Comparison of ENCODE assay signal across 12 cellular contexts in the genomic region with DNA sequence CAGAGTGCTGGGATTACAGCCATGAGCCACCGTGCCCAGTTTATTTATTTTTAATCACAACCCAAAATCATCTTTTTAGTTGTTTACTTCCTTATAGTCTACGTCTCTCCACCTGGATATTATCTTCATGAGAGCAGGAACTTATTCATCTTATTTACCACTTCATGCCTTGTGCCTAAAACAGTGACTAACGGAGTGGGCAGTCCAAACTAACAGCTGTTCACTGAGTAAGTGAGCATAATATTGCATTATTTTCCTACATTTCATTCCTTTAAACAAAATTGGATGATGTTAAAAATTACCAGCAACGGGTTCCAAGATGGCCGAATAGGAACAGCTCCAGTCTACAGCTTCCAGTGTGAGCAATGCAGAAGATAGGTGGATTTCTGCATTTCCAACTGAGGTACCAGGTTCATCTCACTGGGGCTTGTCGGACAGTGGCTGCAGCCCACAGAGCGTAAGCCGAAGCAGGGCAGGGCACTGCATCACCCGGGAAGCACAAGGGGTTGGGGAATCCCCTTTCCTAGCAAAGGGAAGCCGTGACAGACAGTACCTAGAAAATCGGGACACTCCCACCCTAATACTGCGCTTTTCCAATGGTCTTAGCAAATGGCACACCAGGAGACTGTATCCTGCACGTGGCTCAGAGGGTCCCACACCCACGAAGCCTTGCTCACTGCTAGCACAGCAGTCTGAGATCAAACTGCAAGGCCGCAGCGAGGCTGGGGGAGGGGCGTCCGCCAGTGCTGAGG. TPM values are rescaled to one million over a fixed set of nuclear protein-coding genes. Genes with fewer than 3 reads are reported as not detected.
A peak's percentile ranks its signal among the peaks of the same experiment; 100 is the strongest.
DNase-seq lines count a peak whose midpoint lies in the region; ATAC-seq and TF ChIP-seq lines count a peak whose summit lies in the region.
"Had no signal": no experiment of that assay in that cellular context is flagged by ENCODE, and none has a peak within 500 bp of the region (broad histone marks: within the 10 kb centered on the region; RNA-seq: fewer than 3 reads in every experiment).

No MANE protein-coding gene starts in this region.

- peak overlapping the region; percentile 67 for H3K4me3 Mint-ChIP-seq in CD8-positive, alpha-beta T cell
- H3K4me3 Mint-ChIP-seq in activated naive CD8-positive, alpha-beta T cell = peak overlapping the region; percentile 72
- no peak overlapping the region for H3K4me3 Mint-ChIP-seq in progenitor cell of endocrine pancreas (ENCODE audit: low read depth)

- H3K9me3 ChIP-seq in CD8-positive, alpha-beta T cell (ENCODE audit: low read length) = no peaks in the 10 kb centered on the region
- no peaks in the 10 kb centered on the region for H3K9me3 ChIP-seq in SJSA1 (replicated peaks)
- H3K9me3 ChIP-seq: SK-N-SH, spleen had no signal

- intact Hi-C loops in CD8-positive, alpha-beta T cell (cut with DNase I, micrococcal nuclease) = loop anchor here in 1 of 2 experiments (1.0 to 2.0 kb wide), 2 partner anchors 9 to 14 kb away; a partner anchor contains a TSS

- peak in 5 of 7 experiments; percentile 31 to 76 (median 56) for DNase-seq in CD8-positive, alpha-beta T cell
- peak in 1 of 2 experiments; percentile 58 for DNase-seq in SJSA1 (ENCODE audit: low read depth in 1 of 2, low spot score in 2 of 2)
- DNase-seq in progenitor cell of endocrine pancreas (ENCODE audit: low spot score, unreplicated experiment) = peak; percentile 33
- no peak for DNase-seq in hepatic stellate cell (ENCODE audit: low spot score)
- DNase-seq: mesendoderm, SK-N-SH, spleen had no signal

- peaks cover 8% of the 10 kb centered on the region for H3K36me3 ChIP-seq in CD8-positive, alpha-beta T cell (ENCODE audit: insufficient read depth, low read length)
- H3K36me3 ChIP-seq in SJSA1 = peaks cover 28% of the 10 kb centered on the region

- H3K27ac Mint-ChIP-seq in CD8-positive, alpha-beta T cell = peak overlapping the region; percentile 84
- H3K27ac Mint-ChIP-seq in activated naive CD8-positive, alpha-beta T cell = peak overlapping the region; percentile 59
- peak overlapping the region; percentile 86 for H3K27ac Mint-ChIP-seq in progenitor cell of endocrine pancreas

- no peak overlapping the region for H3K4me3 ChIP-seq in CD8-positive, alpha-beta T cell (ENCODE audit: low read depth, low read length)
- no peak overlapping the region for H3K4me3 ChIP-seq in SJSA1
- H3K4me3 ChIP-seq: spleen had no signal

- H3K27me3 Mint-ChIP-seq in CD8-positive, alpha-beta T cell (ENCODE audit: low read depth) = no peaks in the 10 kb centered on the region
- H3K27me3 Mint-ChIP-seq in activated naive CD8-positive, alpha-beta T cell = no peaks in the 10 kb centered on the region
- H3K27me3 Mint-ChIP-seq in progenitor cell of endocrine pancreas = no peaks in the 10 kb centered on the region

- no peaks in the 10 kb centered on the region for H3K9me3 Mint-ChIP-seq in CD8-positive, alpha-beta T cell
- no peaks in the 10 kb centered on the region for H3K9me3 Mint-ChIP-seq in activated naive CD8-positive, alpha-beta T cell (ENCODE audit: low read depth)
- peaks cover 17% of the 10 kb centered on the region for H3K9me3 Mint-ChIP-seq in progenitor cell of endocrine pancreas (ENCODE audit: low read depth)

- no peak for ATAC-seq in CD8-positive, alpha-beta T cell
- ATAC-seq in GM19395 (IDR thresholded peaks at IDR 0.05; ENCODE audit: unreplicated experiment) (no peak), HG02938 (IDR thresholded peaks at IDR 0.05; ENCODE audit: unreplicated experiment) (no peak), GM19035 (IDR thresholded peaks at IDR 0.05; ENCODE audit: unreplicated experiment) (no peak)
- ATAC-seq: activated CD4-positive, CD25-positive, alpha-beta regulatory T cell treated with anti-CD3 and anti-CD28 coated beads, Interleukin-2, amount 50 U/mL, for 24 hours had no signal

- POLR2A ChIA-PET in CD8-positive, alpha-beta T cell (lab: Charles Lee) = interaction anchor here (0.8 to 2.1 kb wide), 6 partner anchors 12 to 46 kb away, joined by 3 to 7 read pairs (median 4); no protein-coding TSS in a partner anchor

- CTCF ChIA-PET in CD8-positive, alpha-beta T cell (lab: Charles Lee) = interaction anchor here (1.1 to 2.2 kb wide), 4 partner anchors 13 to 96 kb away, joined by 3 to 11 read pairs (median 4); no protein-coding TSS in a partner anchor

- no peaks in the 10 kb centered on the region for H3K27me3 ChIP-seq in CD8-positive, alpha-beta T cell (ENCODE audit: insufficient read depth, low read length)
- no peaks in the 10 kb centered on the region for H3K27me3 ChIP-seq in SJSA1 (replicated peaks)
- H3K27me3 ChIP-seq: spleen had no signal

- H3K36me3 Mint-ChIP-seq in CD8-positive, alpha-beta T cell = peaks cover 64% of the 10 kb centered on the region
- H3K36me3 Mint-ChIP-seq in activated naive CD8-positive, alpha-beta T cell = peaks cover 27% of the 10 kb centered on the region
- peaks cover 48% of the 10 kb centered on the region for H3K36me3 Mint-ChIP-seq in progenitor cell of endocrine pancreas (ENCODE audit: insufficient read depth)

- peaks cover 34% of the 10 kb centered on the region for H3K4me1 ChIP-seq in CD8-positive, alpha-beta T cell (ENCODE audit: insufficient read depth, low read length)
- peaks cover 43% of the 10 kb centered on the region for H3K4me1 ChIP-seq in SJSA1 (replicated peaks)

- no peak for TF ChIP-seq CTCF in CD8-positive, alpha-beta T cell (IDR thresholded peaks at IDR 0.05)
- TF ChIP-seq CTCF in progenitor cell of endocrine pancreas (IDR thresholded peaks at IDR 0.05; ENCODE audit: unreplicated experiment) = no peak

- H3K27ac ChIP-seq in CD8-positive, alpha-beta T cell (ENCODE audit: low read depth, low read length) = no peak overlapping the region
- peak overlapping the region; percentile 15; the same call in 1 of the 2 replicates for H3K27ac ChIP-seq in SJSA1

- H3K4me1 Mint-ChIP-seq in CD8-positive, alpha-beta T cell (ENCODE audit: low read depth) = peaks cover 88% of the 10 kb centered on the region
- peaks cover 93% of the 10 kb centered on the region for H3K4me1 Mint-ChIP-seq in activated naive CD8-positive, alpha-beta T cell (ENCODE audit: low read depth)
- peaks cover 37% of the 10 kb centered on the region for H3K4me1 Mint-ChIP-seq in progenitor cell of endocrine pancreas (ENCODE audit: low read depth)

RNA-seq across cellular contexts. Expression of a gene that starts 14.1 kb away (rescaled TPM):
- 100 to 1,000 TPM; 320 to 330 TPM for total RNA-seq in CD8-positive, alpha-beta T cell
- 196 and 263 TPM in 2 replicates for total RNA-seq in SJSA1 (2014; rRNA removed; shearing (Covaris generic))
- 243 and 248 TPM in 2 replicates for total RNA-seq in progenitor cell of endocrine pancreas
